In the genomic region with DNA sequence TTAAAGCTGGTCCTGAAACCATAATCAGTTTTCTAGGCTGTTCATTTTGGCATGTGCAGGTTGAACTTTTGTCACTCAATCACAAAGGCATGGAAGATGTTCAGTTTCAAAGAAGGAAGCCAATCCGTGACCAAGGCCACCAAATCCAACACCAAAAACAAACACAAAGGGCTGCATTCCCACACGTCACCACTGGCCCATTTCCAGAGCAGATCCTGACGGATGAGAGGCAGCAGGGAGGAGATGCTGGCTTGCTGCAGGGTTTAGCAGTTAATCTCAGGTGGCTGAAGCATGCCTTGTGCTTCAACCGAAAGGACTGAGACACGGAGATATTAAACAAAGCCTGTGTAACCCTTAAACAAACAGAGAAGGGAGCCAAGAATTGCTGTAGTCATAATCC, we compare ENCODE assay signal across 1 cellular context.
TF ChIP-seq lines count a peak whose summit lies in the region.

No MANE protein-coding gene starts in this region.

TF ChIP-seq in GM23338, 12 proteins besides CTCF, POLR2A, EP300 and RAD21 (continued from another document):
- TF ChIP-seq, protein P1, sequence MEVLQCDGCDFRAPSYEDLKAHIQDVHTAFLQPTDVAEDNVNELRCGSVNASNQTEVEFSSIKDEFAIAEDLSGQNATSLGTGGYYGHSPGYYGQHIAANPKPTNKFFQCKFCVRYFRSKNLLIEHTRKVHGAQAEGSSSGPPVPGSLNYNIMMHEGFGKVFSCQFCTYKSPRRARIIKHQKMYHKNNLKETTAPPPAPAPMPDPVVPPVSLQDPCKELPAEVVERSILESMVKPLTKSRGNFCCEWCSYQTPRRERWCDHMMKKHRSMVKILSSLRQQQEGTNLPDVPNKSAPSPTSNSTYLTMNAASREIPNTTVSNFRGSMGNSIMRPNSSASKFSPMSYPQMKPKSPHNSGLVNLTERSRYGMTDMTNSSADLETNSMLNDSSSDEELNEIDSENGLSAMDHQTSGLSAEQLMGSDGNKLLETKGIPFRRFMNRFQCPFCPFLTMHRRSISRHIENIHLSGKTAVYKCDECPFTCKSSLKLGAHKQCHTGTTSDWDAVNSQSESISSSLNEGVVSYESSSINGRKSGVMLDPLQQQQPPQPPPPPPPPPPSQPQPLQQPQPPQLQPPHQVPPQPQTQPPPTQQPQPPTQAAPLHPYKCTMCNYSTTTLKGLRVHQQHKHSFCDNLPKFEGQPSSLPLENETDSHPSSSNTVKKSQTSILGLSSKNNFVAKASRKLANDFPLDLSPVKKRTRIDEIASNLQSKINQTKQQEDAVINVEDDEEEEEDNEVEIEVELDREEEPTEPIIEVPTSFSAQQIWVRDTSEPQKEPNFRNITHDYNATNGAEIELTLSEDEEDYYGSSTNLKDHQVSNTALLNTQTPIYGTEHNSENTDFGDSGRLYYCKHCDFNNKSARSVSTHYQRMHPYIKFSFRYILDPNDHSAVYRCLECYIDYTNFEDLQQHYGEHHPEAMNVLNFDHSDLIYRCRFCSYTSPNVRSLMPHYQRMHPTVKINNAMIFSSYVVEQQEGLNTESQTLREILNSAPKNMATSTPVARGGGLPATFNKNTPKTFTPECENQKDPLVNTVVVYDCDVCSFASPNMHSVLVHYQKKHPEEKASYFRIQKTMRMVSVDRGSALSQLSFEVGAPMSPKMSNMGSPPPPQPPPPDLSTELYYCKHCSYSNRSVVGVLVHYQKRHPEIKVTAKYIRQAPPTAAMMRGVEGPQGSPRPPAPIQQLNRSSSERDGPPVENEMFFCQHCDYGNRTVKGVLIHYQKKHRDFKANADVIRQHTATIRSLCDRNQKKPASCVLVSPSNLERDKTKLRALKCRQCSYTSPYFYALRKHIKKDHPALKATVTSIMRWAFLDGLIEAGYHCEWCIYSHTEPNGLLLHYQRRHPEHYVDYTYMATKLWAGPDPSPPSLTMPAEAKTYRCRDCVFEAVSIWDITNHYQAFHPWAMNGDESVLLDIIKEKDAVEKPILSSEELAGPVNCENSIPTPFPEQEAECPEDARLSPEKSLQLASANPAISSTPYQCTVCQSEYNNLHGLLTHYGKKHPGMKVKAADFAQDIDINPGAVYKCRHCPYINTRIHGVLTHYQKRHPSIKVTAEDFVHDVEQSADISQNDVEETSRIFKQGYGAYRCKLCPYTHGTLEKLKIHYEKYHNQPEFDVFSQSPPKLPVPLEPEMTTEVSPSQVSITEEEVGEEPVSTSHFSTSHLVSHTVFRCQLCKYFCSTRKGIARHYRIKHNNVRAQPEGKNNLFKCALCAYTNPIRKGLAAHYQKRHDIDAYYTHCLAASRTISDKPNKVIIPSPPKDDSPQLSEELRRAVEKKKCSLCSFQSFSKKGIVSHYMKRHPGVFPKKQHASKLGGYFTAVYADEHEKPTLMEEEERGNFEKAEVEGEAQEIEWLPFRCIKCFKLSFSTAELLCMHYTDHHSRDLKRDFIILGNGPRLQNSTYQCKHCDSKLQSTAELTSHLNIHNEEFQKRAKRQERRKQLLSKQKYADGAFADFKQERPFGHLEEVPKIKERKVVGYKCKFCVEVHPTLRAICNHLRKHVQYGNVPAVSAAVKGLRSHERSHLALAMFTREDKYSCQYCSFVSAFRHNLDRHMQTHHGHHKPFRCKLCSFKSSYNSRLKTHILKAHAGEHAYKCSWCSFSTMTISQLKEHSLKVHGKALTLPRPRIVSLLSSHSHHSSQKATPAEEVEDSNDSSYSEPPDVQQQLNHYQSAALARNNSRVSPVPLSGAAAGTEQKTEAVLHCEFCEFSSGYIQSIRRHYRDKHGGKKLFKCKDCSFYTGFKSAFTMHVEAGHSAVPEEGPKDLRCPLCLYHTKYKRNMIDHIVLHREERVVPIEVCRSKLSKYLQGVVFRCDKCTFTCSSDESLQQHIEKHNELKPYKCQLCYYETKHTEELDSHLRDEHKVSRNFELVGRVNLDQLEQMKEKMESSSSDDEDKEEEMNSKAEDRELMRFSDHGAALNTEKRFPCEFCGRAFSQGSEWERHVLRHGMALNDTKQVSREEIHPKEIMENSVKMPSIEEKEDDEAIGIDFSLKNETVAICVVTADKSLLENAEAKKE (CRISPR knock-in tag; IDR thresholded peaks at IDR 0.05), result 0 out of 2 replicates have a peak, but pooled peaks have one; percentile 13
- no peak for TF ChIP-seq NANOG (IDR thresholded peaks at IDR 0.05; ENCODE audit: borderline replicate concordance)
